Comparison of ENCODE assay signal across 37 cellular contexts in genomic region chr18:79903071-79903635, GRCh38. TPM values are rescaled to one million over a fixed set of nuclear protein-coding genes. Genes with fewer than 3 reads are reported as not detected.
DNase-seq lines count a peak whose midpoint lies in the region; ATAC-seq and TF ChIP-seq lines count a peak whose summit lies in the region.
"Had no signal": no experiment of that assay in that cellular context is flagged by ENCODE, and none has a peak within 500 bp of the region (broad histone marks: within the 10 kb centered on the region; RNA-seq: fewer than 3 reads in every experiment).

No MANE protein-coding gene starts in this region.

- ATAC-seq in left cardiac atrium (no peak), GM21529 (IDR thresholded peaks at IDR 0.05; ENCODE audit: unreplicated experiment) (no peak)
- ATAC-seq: activated CD8-positive, alpha-beta T cell treated with anti-CD3 and anti-CD28 coated beads, Interleukin-2, amount 10 ng/mL, durations not matched to agents 7 days and 5 days; effector memory CD8-positive, alpha-beta T cell; SK-N-SH treated with all-trans-retinoic acid at 6 μM for 48 hours had no signal

- H3K9me3 Mint-ChIP-seq in activated T-helper 1 cell treated with anti-CD3 and anti-CD28 coated beads, Interleukin-12 subunit alpha, Interleukin-12 subunit beta, Interleukin-2, Interleukin-4 antibody, amounts not matched to agents 30 ng/mL and 10 ng/mL and 1 ng/mL, durations not matched to agents 14 hours and 24 hours and 36 hours = no peaks in the 10 kb centered on the region

- no peak for TF ChIP-seq CTCF in transverse colon (IDR thresholded peaks at IDR 0.05)

- no peaks in the 10 kb centered on the region for H3K27me3 ChIP-seq in transverse colon
- H3K27me3 ChIP-seq: ascending aorta, cardiac muscle cell, thyroid gland had no signal

- H3K36me3 Mint-ChIP-seq in activated T-helper 1 cell treated with anti-CD3 and anti-CD28 coated beads, Interleukin-12 subunit alpha, Interleukin-12 subunit beta, Interleukin-2, Interleukin-4 antibody, amounts not matched to agents 30 ng/mL and 10 ng/mL and 1 ng/mL, durations not matched to agents 14 hours and 24 hours and 36 hours (ENCODE audit: low read depth) = peaks cover 10% of the 10 kb centered on the region

- peaks cover 0 to 20% (median 8%) of the 10 kb centered on the region in 4 donors for H3K36me3 ChIP-seq in transverse colon

- TF ChIP-seq EP300 in transverse colon (IDR thresholded peaks at IDR 0.05; ENCODE audit: low read depth) = no peak

- H3K4me3 ChIP-seq in transverse colon = no peak overlapping the region
- H3K4me3 ChIP-seq: ascending aorta, cardiac muscle cell, thyroid gland had no signal

- in situ Hi-C loops in transverse colon (cut with MboI; ENCODE audit: low pct_ligation_motif_present in 1 of 4, low pct_unique_long_range_greater_than_20kb in 1 of 4, low sequenced_read_pairs in 3 of 4) = no loop called here

- no peaks in the 10 kb centered on the region for H3K4me1 ChIP-seq in transverse colon
- H3K4me1 ChIP-seq: ascending aorta, thyroid gland had no signal

- no peaks in the 10 kb centered on the region for H3K27me3 Mint-ChIP-seq in activated T-helper 1 cell treated with anti-CD3 and anti-CD28 coated beads, Interleukin-12 subunit alpha, Interleukin-12 subunit beta, Interleukin-2, Interleukin-4 antibody, amounts not matched to agents 30 ng/mL and 10 ng/mL and 1 ng/mL, durations not matched to agents 14 hours and 24 hours and 36 hours (ENCODE audit: insufficient read depth)
- H3K27me3 Mint-ChIP-seq: CD4-positive, CD25-positive, alpha-beta regulatory T cell; effector memory CD8-positive, alpha-beta T cell; stimulated activated naive CD8-positive, alpha-beta T cell treated with anti-CD3 and anti-CD28 coated beads, Interleukin-15, amount 100 ng/mL, for 72 hours had no signal

- no peak overlapping the region for H3K4me3 Mint-ChIP-seq in activated T-helper 1 cell treated with anti-CD3 and anti-CD28 coated beads, Interleukin-12 subunit alpha, Interleukin-12 subunit beta, Interleukin-2, Interleukin-4 antibody, amounts not matched to agents 30 ng/mL and 10 ng/mL and 1 ng/mL, durations not matched to agents 14 hours and 24 hours and 36 hours
- H3K4me3 Mint-ChIP-seq: activated CD8-positive, alpha-beta T cell treated with anti-CD3 and anti-CD28 coated beads, Interleukin-2, amount 10 ng/mL, durations not matched to agents 7 days and 5 days; CD4-positive, CD25-positive, alpha-beta regulatory T cell; effector memory CD8-positive, alpha-beta T cell; nephron; stimulated activated naive CD8-positive, alpha-beta T cell treated with anti-CD3 and anti-CD28 coated beads, Interleukin-15, amount 100 ng/mL, for 72 hours had no signal

- DNase-seq in cardiac septum (ENCODE audit: low spot score) (peak; percentile 73), left cardiac atrium (no peak), mesenteric fat pad (ENCODE audit: low spot score) (peak; percentile 73), transverse colon (peak; percentile 7), superior temporal gyrus (ENCODE audit: extremely low spot score) (no peak)
- DNase-seq in activated CD8-positive, alpha-beta memory T cell treated with anti-CD3 and anti-CD28 coated beads, Interleukin-2, amount 50 U/mL, for 4 hours = peak; percentile 14
- no peak for DNase-seq in activated T-helper 1 cell treated with anti-CD3 and anti-CD28 coated beads, Interleukin-12 subunit alpha, Interleukin-12 subunit beta, Interleukin-2, Interleukin-4 antibody, amounts not matched to agents 30 ng/mL and 10 ng/mL and 1 ng/mL, durations not matched to agents 14 hours and 24 hours and 36 hours (ENCODE audit: low spot score)
- DNase-seq: activated CD4-positive, CD25-positive, alpha-beta regulatory T cell treated with anti-CD3 and anti-CD28 coated beads, Interleukin-2, amount 50 U/mL, for 72 hours; activated CD8-positive, alpha-beta T cell treated with anti-CD3 and anti-CD28 coated beads, Interleukin-2, amount 10 ng/mL, durations not matched to agents 7 days and 5 days; activated gamma-delta T cell treated with Interleukin-2 at 50 U/mL for 16 hours; activated T-cell treated with anti-CD3 and anti-CD28 coated beads, Interleukin-2, amount 50 U/mL, for 1 hour; AML-193; Calu3; CD4-positive, CD25-positive, alpha-beta regulatory T cell; cortex of kidney; DMS79 treated with DMSO at 0.1 percent for 48 hours; effector memory CD8-positive, alpha-beta T cell; erythroblast; GDM1; MM.1S; NCI-H1105 treated with DMSO at 0.1 percent for 48 hours; NCI-H1930; NCI-H2171 treated with DMSO at 0.1 percent for 48 hours; NCI-H524 treated with DMSO at 0.1 percent for 48 hours; NK-92 treated with Interleukin-12 subunit alpha and Interleukin-12 subunit beta, amount 100 ng/mL, for 24 hours; retina; stimulated activated CD4-positive, alpha-beta T cell treated with anti-CD3 and anti-CD28 coated beads, Interleukin-2, amount 100 ng/mL, for 24 hours; stimulated activated naive CD8-positive, alpha-beta T cell treated with anti-CD3 and anti-CD28 coated beads, Interleukin-15, amount 100 ng/mL, for 72 hours; T-helper 2 cell; thyroid gland had no signal

- H3K27ac Mint-ChIP-seq in activated T-helper 1 cell treated with anti-CD3 and anti-CD28 coated beads, Interleukin-12 subunit alpha, Interleukin-12 subunit beta, Interleukin-2, Interleukin-4 antibody, amounts not matched to agents 30 ng/mL and 10 ng/mL and 1 ng/mL, durations not matched to agents 14 hours and 24 hours and 36 hours = no peak overlapping the region
- H3K27ac Mint-ChIP-seq: activated CD8-positive, alpha-beta T cell treated with anti-CD3 and anti-CD28 coated beads, Interleukin-2, amount 10 ng/mL, durations not matched to agents 7 days and 5 days; CD4-positive, CD25-positive, alpha-beta regulatory T cell; nephron had no signal

- peaks cover 0 to 13% of the 10 kb centered on the region in 2 donors for H3K9me3 ChIP-seq in transverse colon
- H3K9me3 ChIP-seq: thyroid gland had no signal

- 60 to 97% methylated on average over 3 to 24 of the region's 28 CpGs for WGBS in transverse colon (ENCODE audit: low coverage in 1 of 2), 2 donors

- H3K27ac ChIP-seq in transverse colon = no peak overlapping the region
- H3K27ac ChIP-seq: ascending aorta, cardiac muscle cell, HL-60, KMS-11, thyroid gland had no signal

- peaks cover 11% of the 10 kb centered on the region for H3K4me1 Mint-ChIP-seq in activated T-helper 1 cell treated with anti-CD3 and anti-CD28 coated beads, Interleukin-12 subunit alpha, Interleukin-12 subunit beta, Interleukin-2, Interleukin-4 antibody, amounts not matched to agents 30 ng/mL and 10 ng/mL and 1 ng/mL, durations not matched to agents 14 hours and 24 hours and 36 hours (ENCODE audit: low read depth)

- no peak for TF ChIP-seq POLR2A in transverse colon (IDR thresholded peaks at IDR 0.05)

- intact Hi-C loops in cardiac septum (cut with DNase I) (no loop called here), left cardiac atrium (cut with DNase I) (no loop called here), transverse colon (cut with DNase I; ENCODE audit: low total_unique reads) (no loop called here)
- intact Hi-C loops in activated T-helper 1 cell treated with anti-CD3 and anti-CD28 coated beads, Interleukin-12 subunit alpha, Interleukin-12 subunit beta, Interleukin-2, Interleukin-4 antibody, amounts not matched to agents 30 ng/mL and 10 ng/mL and 1 ng/mL, durations not matched to agents 14 hours and 24 hours and 36 hours (cut with micrococcal nuclease) = no loop called here

RNA-seq across cellular contexts. Expression of gene SLC66A2, which starts 48.3 kb away (rescaled TPM):
- total RNA-seq in cardiac septum (23.5 TPM), left cardiac atrium (10 to 100 TPM; 31.5 to 31.9 TPM), mesenteric fat pad (85.9 TPM), transverse colon (100 to 1,000 TPM in 2 of 4 donors, 10 to 100 TPM in 2; 56.5 to 183 (median 92.9) TPM)
- total RNA-seq in activated T-helper 1 cell treated with anti-CD3 and anti-CD28 coated beads, Interleukin-12 subunit alpha, Interleukin-12 subunit beta, Interleukin-2, Interleukin-4 antibody, amounts not matched to agents 30 ng/mL and 10 ng/mL and 1 ng/mL, durations not matched to agents 14 hours and 24 hours and 36 hours = 49.2 and 54.6 TPM in 2 replicates

Comparison
In these comparisons a context has a peak if more than half of its experiments do, and no peak if none do; other contexts are left out.
1. DNase-seq: peak in cardiac septum (single experiment), activated CD8-positive, alpha-beta memory T cell treated with anti-CD3 and anti-CD28 coated beads, Interleukin-2, amount 50 U/mL, for 4 hours (single experiment), mesenteric fat pad (single experiment) and transverse colon (single experiment); none in left cardiac atrium (single experiment), superior temporal gyrus (single experiment) and activated T-helper 1 cell treated with anti-CD3 and anti-CD28 coated beads, Interleukin-12 subunit alpha, Interleukin-12 subunit beta, Interleukin-2, Interleukin-4 antibody, amounts not matched to agents 30 ng/mL and 10 ng/mL and 1 ng/mL, durations not matched to agents 14 hours and 24 hours and 36 hours (single experiment).